In the genomic region with DNA sequence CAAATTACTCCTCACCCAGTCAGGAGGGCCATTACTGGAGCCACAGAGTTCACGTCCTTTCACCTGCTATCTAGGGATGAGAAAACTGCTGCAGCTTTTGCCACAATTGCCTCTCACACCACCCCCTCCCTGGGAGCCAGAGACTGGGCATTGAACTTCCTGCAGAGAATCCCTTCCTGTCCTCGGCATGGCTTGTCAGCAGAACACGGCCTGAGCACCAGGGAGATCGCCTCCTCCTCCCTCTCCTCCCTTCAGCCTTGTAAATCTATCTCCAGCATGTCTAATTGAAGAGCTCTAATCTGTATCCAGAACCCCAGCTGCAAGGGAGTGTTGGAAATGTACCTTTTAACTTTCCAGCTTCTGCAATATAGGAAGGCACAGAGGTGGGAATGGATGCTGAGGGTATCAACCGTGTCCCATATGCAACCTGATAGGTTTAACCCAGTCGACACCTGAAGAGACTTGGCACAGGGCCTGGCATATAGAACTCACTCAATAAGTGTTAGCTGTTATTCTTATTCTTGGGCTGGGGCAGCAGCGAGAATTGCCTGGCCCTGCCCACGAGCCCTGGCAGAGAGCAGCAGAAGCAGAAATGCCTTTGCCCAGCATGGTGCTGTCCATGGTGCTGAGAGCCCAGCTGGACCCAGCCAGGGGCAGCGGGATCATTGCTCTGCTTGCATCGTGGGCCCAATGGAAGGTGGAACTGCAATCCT, we compare ENCODE assay signal across 8 cellular contexts. TPM values are rescaled to one million over a fixed set of nuclear protein-coding genes. Genes with fewer than 3 reads are reported as not detected.
DNase-seq lines count a peak whose midpoint lies in the region; TF ChIP-seq lines count a peak whose summit lies in the region.

No MANE protein-coding gene starts in this region.

- peaks cover 6% of the 10 kb centered on the region for H3K27me3 Mint-ChIP-seq in chondrocyte (ENCODE audit: low read depth)

- no peaks in the 10 kb centered on the region for H3K9me3 Mint-ChIP-seq in chondrocyte (ENCODE audit: low read depth)

- H3K4me3 Mint-ChIP-seq in chondrocyte (ENCODE audit: unreplicated experiment): no peak overlapping the region

- H3K4me1 ChIP-seq in osteoblast (ENCODE audit: insufficient read depth, low read length) (no peaks in the 10 kb centered on the region), uterus (no peaks in the 10 kb centered on the region)

- no peaks in the 10 kb centered on the region for H4K20me1 ChIP-seq in osteoblast (ENCODE audit: insufficient read depth, low read length)

- no peaks in the 10 kb centered on the region for H3K36me3 Mint-ChIP-seq in chondrocyte (ENCODE audit: low read depth)

- intact Hi-C loops in uterus (cut with DNase I; ENCODE audit: low total_unique reads): no loop called here

- H3K27ac ChIP-seq in osteoblast (ENCODE audit: low read depth, low read length) (no peak overlapping the region), uterus (no peak overlapping the region)

- H3K9me3 ChIP-seq in osteoblast (ENCODE audit: low read depth, low read length) (no peaks in the 10 kb centered on the region), uterus (no peaks in the 10 kb centered on the region)

- H3K79me2 ChIP-seq in osteoblast (ENCODE audit: insufficient read depth, low read length): no peaks in the 10 kb centered on the region

- no peak overlapping the region for H3K27ac Mint-ChIP-seq in chondrocyte (ENCODE audit: unreplicated experiment)

- TF ChIP-seq POLR2A in uterus (IDR thresholded peaks at IDR 0.05): no peak

- H3K4me1 Mint-ChIP-seq in chondrocyte (ENCODE audit: low read depth): no peaks in the 10 kb centered on the region

- no peak for TF ChIP-seq CTCF in fibroblast of pulmonary artery (IDR thresholded peaks at IDR 0.05; ENCODE audit: low read length, missing control alignments)
- TF ChIP-seq CTCF in osteoblast (IDR thresholded peaks at IDR 0.05; ENCODE audit: extremely low read depth, low read depth, low read length): no peak
- no peak for TF ChIP-seq CTCF in uterus (IDR thresholded peaks at IDR 0.05)
- no peak for TF ChIP-seq CTCF in chondrocyte (IDR thresholded peaks at IDR 0.05)

- no peaks in the 10 kb centered on the region for H3K27me3 ChIP-seq in osteoblast (ENCODE audit: insufficient read depth, low read length)
- no peaks in the 10 kb centered on the region for H3K27me3 ChIP-seq in uterus

- DNase-seq in DMS53 (lab: John Stamatoyannopoulos, UW) (peak; percentile 42), DMS53 treated with DMSO at 0.1 percent for 48 hours (lab: John Stamatoyannopoulos, UW; ENCODE audit: unreplicated experiment) (no peak), NCI-H510A (lab: John Stamatoyannopoulos, UW) (peak; percentile 74), fibroblast of pulmonary artery (ENCODE audit: low read depth) (peak; percentile 69), osteoblast (ENCODE audit: insufficient read length, low spot score, missing footprints) (peak; percentile 96), uterus (peak; percentile 21 to 42), chondrocyte (ENCODE audit: low spot score) (no peak)
- DNase-seq in activated T-cell treated with anti-CD3 and anti-CD28 coated beads, Interleukin-2, amount 50 U/mL, for 1 hour: peak; percentile 55

- H3K4me2 ChIP-seq in osteoblast (ENCODE audit: insufficient read depth, low read length): no peak overlapping the region

- H3K4me3 ChIP-seq in fibroblast of pulmonary artery (replicated peaks; ENCODE audit: low read depth, low read length) (no peak overlapping the region), osteoblast (ENCODE audit: insufficient read depth, low read length) (no peak overlapping the region), uterus (no peak overlapping the region)

- H3K36me3 ChIP-seq in osteoblast (ENCODE audit: insufficient read depth, low read length) (no peaks in the 10 kb centered on the region), uterus (no peaks in the 10 kb centered on the region)

- no peak overlapping the region for H2AFZ ChIP-seq in osteoblast (ENCODE audit: low read length)

RNA-seq across cellular contexts. Expression of a gene that starts 26.8 kb away (rescaled TPM):
- total RNA-seq in osteoblast: 0.72 TPM in 1 of 2 replicates, not detected in the other
- 1 to 10 TPM in 1 of 4 donors, under 1 TPM in 1, not detected in 2; 0.98 to 1.9 TPM for total RNA-seq in uterus
- total RNA-seq in chondrocyte: 7.6 to 10.3 TPM (median 8.7 TPM) in 3 replicates

Comparison
In these comparisons a context has a peak if more than half of its experiments do, and no peak if none do; other contexts are left out.
1. DNase-seq: peak in DMS53 (single experiment), NCI-H510A (single experiment), activated T-cell treated with anti-CD3 and anti-CD28 coated beads, Interleukin-2, amount 50 U/mL, for 1 hour (single experiment), fibroblast of pulmonary artery (single experiment), osteoblast (single experiment) and uterus (2 of 2); none in DMS53 treated with DMSO at 0.1 percent for 48 hours (single experiment) and chondrocyte (single experiment).